20 cellular contexts compared by ENCODE assay signal in genomic region chr13:73326215-73326558, GRCh38.
DNase-seq lines count a peak whose midpoint lies in the region; ATAC-seq, FAIRE-seq and TF ChIP-seq lines count a peak whose summit lies in the region.
"Had no signal": no experiment of that assay in that cellular context is flagged by ENCODE, and none has a peak within 500 bp of the region (broad histone marks: within the 10 kb centered on the region; RNA-seq: fewer than 3 reads in every experiment).

No MANE protein-coding gene starts in this region.

- ATAC-seq in GM18909 (IDR thresholded peaks at IDR 0.05; ENCODE audit: poor library complexity, unreplicated experiment) (peak; percentile 24), HG02759 (IDR thresholded peaks at IDR 0.05; ENCODE audit: unreplicated experiment) (peak; percentile 12), pancreas (peak; percentile 12 to 46 (median 44))
- ATAC-seq: left ventricle myocardium superior had no signal

- peak overlapping the region; percentile 26; the same call in 1 of the 2 replicates for H3K4me3 ChIP-seq in SJCRH30
- no peak overlapping the region for H3K4me3 ChIP-seq in pancreas
- H3K4me3 ChIP-seq: MG63, ovary, thoracic aorta had no signal

- intact Hi-C loops in pancreas (cut with DNase I), result no loop called here

- no peaks in the 10 kb centered on the region; the same call in 1 of the 2 replicates for H3K9me3 ChIP-seq in SJCRH30 (replicated peaks)
- H3K9me3 ChIP-seq in pancreas, result no peaks in the 10 kb centered on the region
- H3K9me3 ChIP-seq: MG63, ovary, thoracic aorta had no signal

- no peak for FAIRE-seq in pancreas (lab: Jason Lieb, UNC)
- FAIRE-seq: D721Med had no signal

- WGBS in pancreas, 2 donors, result 13 to 18% methylated on average over 3 of the region's 3 CpGs

- no peak for DNase-seq in SJCRH30
- no peak for DNase-seq in pancreas
- DNase-seq in stimulated activated CD4-positive, alpha-beta T cell treated with anti-CD3 and anti-CD28 coated beads, Interleukin-15, amount 100 ng/mL, for 24 hours, result no peak
- no peak for DNase-seq in AG08395 (ENCODE audit: low spot score)
- DNase-seq in SW 1271 (lab: John Stamatoyannopoulos, UW), result no peak
- no peak for DNase-seq in NCI-H1092 treated with DMSO at 0.1 percent for 48 hours (lab: John Stamatoyannopoulos, UW)
- DNase-seq: activated CD4-positive, CD25-positive, alpha-beta regulatory T cell; activated effector memory CD4-positive, alpha-beta T cell treated with anti-CD3 and anti-CD28 coated beads, Interleukin-2, amount 50 U/mL, for 16 hours; AML-193; aorta; left ventricle myocardium superior; MG63; NCI-H1930; ovary; Right ventricle myocardium superior; T-helper 2 cell had no signal

- TF ChIP-seq CTCF in pancreas (IDR thresholded peaks at IDR 0.05), result no peak

- H3K36me3 ChIP-seq in SJCRH30, result no peaks in the 10 kb centered on the region
- H3K36me3 ChIP-seq in pancreas, result no peaks in the 10 kb centered on the region
- H3K36me3 ChIP-seq: MG63, ovary, thoracic aorta had no signal

- H3K27me3 ChIP-seq in SJCRH30 (no peaks in the 10 kb centered on the region), pancreas (no peaks in the 10 kb centered on the region)
- H3K27me3 ChIP-seq: MG63, ovary had no signal

- H3K27ac ChIP-seq in SJCRH30 (peak overlapping the region; percentile 87), pancreas (peak overlapping the region in 3 of 4 donors; percentile 29 to 56 (median 34))
- H3K27ac ChIP-seq: ovary, thoracic aorta had no signal

- H3K4me1 ChIP-seq in SJCRH30 (peaks cover 27% of the 10 kb centered on the region), pancreas (peaks cover 0 to 3% (median 0%) of the 10 kb centered on the region in 3 donors)
